8 cellular contexts compared by ENCODE assay signal in the genomic region with DNA sequence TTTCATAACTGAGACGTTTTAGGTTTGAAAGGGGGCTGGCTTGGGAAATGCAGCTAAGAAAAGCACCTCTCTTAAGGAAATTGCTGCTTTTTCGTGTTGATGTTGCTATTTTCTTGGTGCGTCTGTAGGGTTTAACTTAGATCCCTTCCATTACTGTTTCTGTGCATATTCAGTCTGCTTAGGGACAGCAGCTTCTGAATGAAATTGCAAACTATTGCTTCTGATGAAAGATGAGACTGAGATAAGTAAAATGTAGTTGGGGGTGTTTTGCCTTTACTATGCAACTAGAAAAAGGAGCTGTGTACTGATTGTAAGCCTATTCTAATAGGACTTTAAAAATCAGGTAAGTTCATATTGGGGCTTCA. TPM values are rescaled to one million over a fixed set of nuclear protein-coding genes. Genes with fewer than 3 reads are reported as not detected.
A peak's percentile ranks its signal among the peaks of the same experiment; 100 is the strongest.
DNase-seq lines count a peak whose midpoint lies in the region; TF ChIP-seq lines count a peak whose summit lies in the region.

No MANE protein-coding gene starts in this region.

- H4K20me1 ChIP-seq in SK-N-SH (ENCODE audit: insufficient read depth): no peaks in the 10 kb centered on the region

- peak overlapping the region; percentile 82 for H3K4me2 ChIP-seq in SK-N-SH

- peaks cover 19% of the 10 kb centered on the region for H3F3A ChIP-seq in SK-N-SH (replicated peaks; ENCODE audit: insufficient read depth)

- CTCF ChIA-PET in SK-N-SH (lab: Yijun Ruan, JAX): interaction anchor here (0.8 to 7.3 kb wide), 16 partner anchors 10 to 726 kb away, joined by 3 to 52 read pairs (median 6); no protein-coding TSS in a partner anchor

- peaks cover 21% of the 10 kb centered on the region for H3K79me2 ChIP-seq in SK-N-SH (ENCODE audit: insufficient read depth)

- POLR2A ChIA-PET in SK-N-SH (lab: Yijun Ruan, JAX): interaction anchor here (0.5 to 3.1 kb wide), 15 partner anchors 12 to 621 kb away, joined by 3 to 17 read pairs (median 4); a partner anchor contains a TSS

- TF ChIP-seq CTCF in SK-N-SH (IDR thresholded peaks at IDR 0.05): no peak

- H3K9ac ChIP-seq in SK-N-SH (peak overlapping the region; percentile 49), iPS-18a (ENCODE audit: low read length) (peak overlapping the region; percentile 91)

- H3K27me3 ChIP-seq in SK-N-SH (ENCODE audit: insufficient read depth): no peaks in the 10 kb centered on the region
- H3K27me3 ChIP-seq in iPS-18a (ENCODE audit: control insufficient read depth, insufficient read depth, low read length): no peaks in the 10 kb centered on the region

- peak overlapping the region; percentile 80 for H2AFZ ChIP-seq in SK-N-SH (ENCODE audit: low read depth)

- TF ChIP-seq RAD21 in SK-N-SH (IDR thresholded peaks at IDR 0.05; ENCODE audit: low read length): no peak; the same call in 1 of the 2 replicates

- H3K27ac ChIP-seq in SK-N-SH (ENCODE audit: low read depth in 2 of 2, low read length in 1 of 2) (peak overlapping the region; percentile 80 to 100), iPS-18a (ENCODE audit: low read length) (peak overlapping the region; percentile 92), substantia nigra (ENCODE audit: low read depth, low read length, poor library complexity, severe bottlenecking) (peak overlapping the region; percentile 87)

- TF ChIP-seq EP300 in SK-N-SH (IDR thresholded peaks at IDR 0.05; ENCODE audit: borderline replicate concordance in 1 of 2, low read depth in 1 of 2, low read length in 1 of 2): no peak

- WGBS in SK-N-SH (ENCODE audit: low lambda C conversion rate): 3% methylated on average over 3 of the region's 3 CpGs

- H3K9me3 ChIP-seq in SK-N-SH: no peaks in the 10 kb centered on the region
- no peaks in the 10 kb centered on the region for H3K9me3 ChIP-seq in iPS-18a (ENCODE audit: control insufficient read depth, low read depth, low read length)

- DNase-seq in NCI-H345 treated with DMSO at 0.1 percent for 48 hours (lab: John Stamatoyannopoulos, UW; ENCODE audit: unreplicated experiment) (peak; percentile 45), NCI-H345 (lab: John Stamatoyannopoulos, UW) (no peak), SK-N-SH (no peak), substantia nigra (lab: John Stamatoyannopoulos, UW) (peak in 1 of 49 donors; percentile 61), retina (no peak)
- no peak for DNase-seq in activated naive CD4-positive, alpha-beta T cell (lab: John Stamatoyannopoulos, UW)
- no peak for DNase-seq in stimulated activated CD4-positive, alpha-beta T cell treated with anti-CD3 and anti-CD28 coated beads, Interleukin-4, amount 100 ng/mL, for 1 hour

- H3K4me3 ChIP-seq in SK-N-SH (ENCODE audit: low read depth in 2 of 2, low read length in 1 of 2) (peak overlapping the region; percentile 63 to 67), iPS-18a (ENCODE audit: low read length) (peak overlapping the region; percentile 84)

- peaks cover 14 to 58% of the 10 kb centered on the region in 2 experiments; a peak in 3 of 4 replicates for H3K4me1 ChIP-seq in SK-N-SH (ENCODE audit: control insufficient read depth in 1 of 2, insufficient read depth in 2 of 2, low read depth in 1 of 2, low read length in 1 of 2)
- H3K4me1 ChIP-seq in iPS-18a (ENCODE audit: control insufficient read depth, low read depth, low read length): peaks cover 41% of the 10 kb centered on the region

- no peaks in the 10 kb centered on the region for H3K9me2 ChIP-seq in SK-N-SH

- H3K36me3 ChIP-seq in SK-N-SH (replicated peaks in 1 of 2; ENCODE audit: control insufficient read depth in 1 of 2, insufficient read depth in 2 of 2, low read length in 1 of 2) (no peaks in the 10 kb centered on the region), iPS-18a (ENCODE audit: control insufficient read depth, low read depth, low read length) (no peaks in the 10 kb centered on the region)

TF ChIP-seq in SK-N-SH, 30 proteins besides CTCF, POLR2A, EP300 and RAD21:
- TF ChIP-seq, protein P1, sequence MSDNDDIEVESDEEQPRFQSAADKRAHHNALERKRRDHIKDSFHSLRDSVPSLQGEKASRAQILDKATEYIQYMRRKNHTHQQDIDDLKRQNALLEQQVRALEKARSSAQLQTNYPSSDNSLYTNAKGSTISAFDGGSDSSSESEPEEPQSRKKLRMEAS (IDR thresholded peaks at IDR 0.05; ENCODE audit: low read depth): no peak
- TF ChIP-seq SMC3 (IDR thresholded peaks at IDR 0.05; ENCODE audit: low read depth, low read length): 0 out of 2 replicates have a peak, but pooled peaks have one; percentile 0
TF ChIP-seq in SK-N-SH: peak in this region for 1.

RNA-seq across cellular contexts. Expression of a gene that starts 0.8 kb away (rescaled TPM):
- 11.6 and 19.8 TPM in 2 replicates for polyA plus RNA-seq in SK-N-SH (2012; rRNA removed)
- 12.1 and 15.5 TPM in 2 replicates for polyA plus RNA-seq in SK-N-SH (2012; cell fraction: cytosol; rRNA removed)
- polyA plus RNA-seq in SK-N-SH (2012; cell fraction: nucleus; rRNA removed): 15.1 and 30.9 TPM in 2 replicates
